20 cellular contexts compared by ENCODE assay signal in the genomic region with DNA sequence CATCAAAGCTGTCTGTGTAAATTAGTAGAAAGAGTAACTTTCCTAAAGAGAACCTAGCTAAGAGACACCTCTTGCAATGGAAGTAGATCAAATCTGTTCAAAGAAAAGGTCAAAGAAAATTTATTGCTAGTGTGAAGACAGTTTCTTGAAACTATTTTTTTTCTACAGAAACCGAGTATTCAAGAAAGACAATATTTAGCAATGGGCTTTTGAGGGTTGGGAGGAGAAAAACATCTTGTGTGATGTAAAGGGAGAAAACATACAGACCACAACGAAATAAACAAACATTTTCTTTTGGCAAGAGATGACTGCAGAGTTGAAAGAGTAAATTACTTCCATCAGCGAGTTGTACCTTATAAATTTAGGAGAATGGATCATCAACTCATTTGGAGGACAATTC.
DNase-seq lines count a peak whose midpoint lies in the region; ATAC-seq lines count a peak whose summit lies in the region.
"Had no signal": no experiment of that assay in that cellular context is flagged by ENCODE, and none has a peak within 500 bp of the region (broad histone marks: within the 10 kb centered on the region; RNA-seq: fewer than 3 reads in every experiment).

No MANE protein-coding gene starts in this region.

- DNase-seq in DMS 273 (lab: John Stamatoyannopoulos, UW; ENCODE audit: unreplicated experiment) (peak; percentile 13), DMS 273 treated with DMSO at 0.1 percent for 48 hours (lab: John Stamatoyannopoulos, UW) (no peak), DMS79 treated with DMSO at 0.1 percent for 48 hours (lab: John Stamatoyannopoulos, UW) (peak; percentile 96), NCI-H524 (lab: John Stamatoyannopoulos, UW) (peak; percentile 45 to 62), retina (peak; percentile 39), SHP77 (lab: John Stamatoyannopoulos, UW) (no peak)
- DNase-seq: ACHN; CD4-positive, CD25-positive, alpha-beta regulatory T cell; DND-41; GM23248; KG1; MG63; NCI-H1694 treated with DMSO at 0.1 percent for 48 hours; NCI-H2107; NCI-H226; NCI-H510A; PC-9; T-helper 2 cell had no signal

- ATAC-seq in HG03521 (IDR thresholded peaks at IDR 0.05; ENCODE audit: unreplicated experiment) = no peak
- ATAC-seq: Right ventricle myocardium inferior had no signal

Comparison
In these comparisons a context has a peak if more than half of its experiments do, and no peak if none do; other contexts are left out.
1. DNase-seq: peak in DMS 273 (single experiment), DMS79 treated with DMSO at 0.1 percent for 48 hours (single experiment), NCI-H524 (2 of 2) and retina (single experiment); none in DMS 273 treated with DMSO at 0.1 percent for 48 hours (single experiment) and SHP77 (0 of 2).